Comparison of ENCODE assay signal across 22 cellular contexts in genomic region chrX:124393659-124394058, GRCh38. TPM values are rescaled to one million over a fixed set of nuclear protein-coding genes. Genes with fewer than 3 reads are reported as not detected.
DNase-seq lines count a peak whose midpoint lies in the region; ATAC-seq and TF ChIP-seq lines count a peak whose summit lies in the region.
"Had no signal": no experiment of that assay in that cellular context is flagged by ENCODE, and none has a peak within 500 bp of the region (broad histone marks: within the 10 kb centered on the region; RNA-seq: fewer than 3 reads in every experiment).

No MANE protein-coding gene starts in this region.

- POLR2A ChIA-PET in activated CD8-positive, alpha-beta T cell treated with anti-CD3 and anti-CD28 coated beads for 36 hours (lab: Charles Lee), result interaction anchor here (0.8 to 0.9 kb wide), 2 partner anchors 46 to 57 kb away, joined by 3 read pairs; no protein-coding TSS in a partner anchor
- POLR2A ChIA-PET in activated CD8-positive, alpha-beta T cell treated with anti-CD3 and anti-CD28 coated beads, Interleukin-2, amount 10 ng/mL, durations not matched to agents 7 days and 5 days (lab: Charles Lee), result no interaction called here

- no peaks in the 10 kb centered on the region for H3K9me3 Mint-ChIP-seq in activated CD8-positive, alpha-beta T cell treated with anti-CD3 and anti-CD28 coated beads for 36 hours
- H3K9me3 Mint-ChIP-seq in activated CD8-positive, alpha-beta T cell treated with anti-CD3 and anti-CD28 coated beads, Interleukin-2, amount 10 ng/mL, durations not matched to agents 7 days and 5 days (ENCODE audit: insufficient read depth), result no peaks in the 10 kb centered on the region
- no peaks in the 10 kb centered on the region for H3K9me3 Mint-ChIP-seq in T-helper 2 cell treated with Interferon-gamma antibody and Interleukin-4, amounts not matched to agents 5 μg/mL and 100 μg/mL, for 36 hours
- peaks cover 3% of the 10 kb centered on the region for H3K9me3 Mint-ChIP-seq in glutamatergic neuron (ENCODE audit: unreplicated experiment)
- H3K9me3 Mint-ChIP-seq: IgD-negative memory B cell had no signal

- H3K27me3 Mint-ChIP-seq in activated CD8-positive, alpha-beta T cell treated with anti-CD3 and anti-CD28 coated beads for 36 hours, result no peaks in the 10 kb centered on the region
- H3K27me3 Mint-ChIP-seq in activated CD8-positive, alpha-beta T cell treated with anti-CD3 and anti-CD28 coated beads, Interleukin-2, amount 10 ng/mL, durations not matched to agents 7 days and 5 days (ENCODE audit: low read depth), result no peaks in the 10 kb centered on the region
- H3K27me3 Mint-ChIP-seq in T-helper 2 cell treated with Interferon-gamma antibody and Interleukin-4, amounts not matched to agents 5 μg/mL and 100 μg/mL, for 36 hours (ENCODE audit: low read depth), result no peaks in the 10 kb centered on the region
- no peaks in the 10 kb centered on the region for H3K27me3 Mint-ChIP-seq in glutamatergic neuron (ENCODE audit: unreplicated experiment)

- ATAC-seq in activated CD8-positive, alpha-beta T cell treated with anti-CD3 and anti-CD28 coated beads for 36 hours, result peak; percentile 64
- no peak for ATAC-seq in activated CD8-positive, alpha-beta T cell treated with anti-CD3 and anti-CD28 coated beads, Interleukin-2, amount 10 ng/mL, durations not matched to agents 7 days and 5 days
- peak; percentile 43 for ATAC-seq in stimulated activated naive CD8-positive, alpha-beta T cell treated with anti-CD3 and anti-CD28 coated beads, Interleukin-15, Interleukin-2, amounts not matched to agents 100 U/mL and 50 U/mL, for 24 hours
- ATAC-seq: Right ventricle myocardium inferior had no signal

- H3K27ac Mint-ChIP-seq in activated CD8-positive, alpha-beta T cell treated with anti-CD3 and anti-CD28 coated beads for 36 hours, result peak overlapping the region; percentile 44
- no peak overlapping the region for H3K27ac Mint-ChIP-seq in activated CD8-positive, alpha-beta T cell treated with anti-CD3 and anti-CD28 coated beads, Interleukin-2, amount 10 ng/mL, durations not matched to agents 7 days and 5 days
- peak overlapping the region; percentile 3 for H3K27ac Mint-ChIP-seq in T-helper 2 cell treated with Interferon-gamma antibody and Interleukin-4, amounts not matched to agents 5 μg/mL and 100 μg/mL, for 36 hours
- H3K27ac Mint-ChIP-seq in glutamatergic neuron (ENCODE audit: unreplicated experiment), result no peak overlapping the region
- H3K27ac Mint-ChIP-seq: B cell, IgD-negative memory B cell had no signal

- H3K27ac ChIP-seq in HL-60 (replicated peaks), result peak overlapping the region; percentile 68
- H3K27ac ChIP-seq: SJSA1 had no signal

- H3K4me3 Mint-ChIP-seq in activated CD8-positive, alpha-beta T cell treated with anti-CD3 and anti-CD28 coated beads for 36 hours, result no peak overlapping the region
- no peak overlapping the region for H3K4me3 Mint-ChIP-seq in activated CD8-positive, alpha-beta T cell treated with anti-CD3 and anti-CD28 coated beads, Interleukin-2, amount 10 ng/mL, durations not matched to agents 7 days and 5 days
- H3K4me3 Mint-ChIP-seq in T-helper 2 cell treated with Interferon-gamma antibody and Interleukin-4, amounts not matched to agents 5 μg/mL and 100 μg/mL, for 36 hours, result no peak overlapping the region
- no peak overlapping the region for H3K4me3 Mint-ChIP-seq in glutamatergic neuron (ENCODE audit: unreplicated experiment)
- H3K4me3 Mint-ChIP-seq: B cell, CD14-positive monocyte had no signal

- no peak overlapping the region for H3K4me3 ChIP-seq in HL-60 (replicated peaks; ENCODE audit: insufficient read depth, low read length)
- H3K4me3 ChIP-seq: SJSA1 had no signal

- no peak for DNase-seq in activated CD8-positive, alpha-beta T cell treated with anti-CD3 and anti-CD28 coated beads for 36 hours
- no peak for DNase-seq in activated CD8-positive, alpha-beta T cell treated with anti-CD3 and anti-CD28 coated beads, Interleukin-2, amount 10 ng/mL, durations not matched to agents 7 days and 5 days
- DNase-seq in HL-60 (ENCODE audit: low read depth in 1 of 2, low spot score in 1 of 2) (no peak), glutamatergic neuron (no peak), AG20443 (ENCODE audit: low spot score) (no peak)
- DNase-seq in T-helper 2 cell treated with Interferon-gamma antibody and Interleukin-4, amounts not matched to agents 5 μg/mL and 100 μg/mL, for 36 hours (ENCODE audit: low spot score), result no peak
- no peak for DNase-seq in stimulated activated naive CD8-positive, alpha-beta T cell treated with anti-CD3 and anti-CD28 coated beads, Interleukin-15, Interleukin-2, amounts not matched to agents 100 U/mL and 50 U/mL, for 24 hours
- DNase-seq: DMS53, EL, GOT3, HCEC 1CT, Karpas-422, NCI-H1694 treated with DMSO at 0.1 percent for 48 hours, NCI-H2081 treated with DMSO at 0.1 percent for 48 hours, NCI-H446, NCI-H526 had no signal

- peaks cover 45% of the 10 kb centered on the region for H3K4me1 Mint-ChIP-seq in activated CD8-positive, alpha-beta T cell treated with anti-CD3 and anti-CD28 coated beads for 36 hours (ENCODE audit: low read depth)
- peaks cover 24% of the 10 kb centered on the region for H3K4me1 Mint-ChIP-seq in activated CD8-positive, alpha-beta T cell treated with anti-CD3 and anti-CD28 coated beads, Interleukin-2, amount 10 ng/mL, durations not matched to agents 7 days and 5 days (ENCODE audit: low read depth)
- H3K4me1 Mint-ChIP-seq in T-helper 2 cell treated with Interferon-gamma antibody and Interleukin-4, amounts not matched to agents 5 μg/mL and 100 μg/mL, for 36 hours (ENCODE audit: low read depth), result peaks cover 22% of the 10 kb centered on the region
- no peaks in the 10 kb centered on the region for H3K4me1 Mint-ChIP-seq in glutamatergic neuron (ENCODE audit: low read depth, unreplicated experiment)

- no peaks in the 10 kb centered on the region for H3K27me3 ChIP-seq in HL-60 (ENCODE audit: insufficient read depth, poor library complexity, severe bottlenecking)
- H3K27me3 ChIP-seq: SJSA1 had no signal

- intact Hi-C loops in activated CD8-positive, alpha-beta T cell treated with anti-CD3 and anti-CD28 coated beads for 36 hours (cut with micrococcal nuclease), result no loop called here

- no peak for TF ChIP-seq CTCF in activated CD8-positive, alpha-beta T cell treated with anti-CD3 and anti-CD28 coated beads for 36 hours (IDR thresholded peaks at IDR 0.05)
- TF ChIP-seq CTCF in HL-60 (IDR thresholded peaks at IDR 0.05; ENCODE audit: insufficient read depth, low read length), result no peak
- TF ChIP-seq CTCF in glutamatergic neuron (IDR thresholded peaks at IDR 0.05; ENCODE audit: partially characterized antibody, unreplicated experiment), result no peak

- H3K36me3 Mint-ChIP-seq in activated CD8-positive, alpha-beta T cell treated with anti-CD3 and anti-CD28 coated beads for 36 hours (ENCODE audit: low read depth), result peaks cover 5% of the 10 kb centered on the region
- H3K36me3 Mint-ChIP-seq in activated CD8-positive, alpha-beta T cell treated with anti-CD3 and anti-CD28 coated beads, Interleukin-2, amount 10 ng/mL, durations not matched to agents 7 days and 5 days (ENCODE audit: low read depth), result peaks cover 5% of the 10 kb centered on the region
- H3K36me3 Mint-ChIP-seq in T-helper 2 cell treated with Interferon-gamma antibody and Interleukin-4, amounts not matched to agents 5 μg/mL and 100 μg/mL, for 36 hours (ENCODE audit: low read depth), result peaks cover 12% of the 10 kb centered on the region
- no peaks in the 10 kb centered on the region for H3K36me3 Mint-ChIP-seq in glutamatergic neuron (ENCODE audit: unreplicated experiment)
- H3K36me3 Mint-ChIP-seq: CD14-positive monocyte, IgD-negative memory B cell had no signal

- CTCF ChIA-PET in activated CD8-positive, alpha-beta T cell treated with anti-CD3 and anti-CD28 coated beads for 36 hours (lab: Charles Lee), result interaction anchor here (0.7 to 1.6 kb wide), 2 partner anchors 13 to 183 kb away, joined by 3 to 10 read pairs; no protein-coding TSS in a partner anchor
- CTCF ChIA-PET in activated CD8-positive, alpha-beta T cell treated with anti-CD3 and anti-CD28 coated beads, Interleukin-2, amount 10 ng/mL, durations not matched to agents 7 days and 5 days (lab: Charles Lee), result interaction anchor here (0.7 to 1.4 kb wide), 5 partner anchors 14 to 962 kb away, joined by 3 read pairs; no protein-coding TSS in a partner anchor

RNA-seq across cellular contexts. Expression of gene SH2D1A, which starts 47.3 kb away (rescaled TPM):
- 10 to 100 TPM; 40.9 to 43.2 TPM for total RNA-seq in activated CD8-positive, alpha-beta T cell treated with anti-CD3 and anti-CD28 coated beads for 36 hours
- total RNA-seq in activated CD8-positive, alpha-beta T cell treated with anti-CD3 and anti-CD28 coated beads, Interleukin-2, amount 10 ng/mL, durations not matched to agents 7 days and 5 days, result 10 to 100 TPM; 42.0 to 42.1 TPM
- not detected for total RNA-seq in glutamatergic neuron (ENCODE audit: unreplicated experiment)
- total RNA-seq: B cell, MCF 10A, Right ventricle myocardium inferior, SJSA1 had no signal

Comparison
In these comparisons a context has a peak if more than half of its experiments do, and no peak if none do; other contexts are left out.
1. H3K27ac Mint-ChIP-seq: peak in activated CD8-positive, alpha-beta T cell treated with anti-CD3 and anti-CD28 coated beads for 36 hours (single experiment) and T-helper 2 cell treated with Interferon-gamma antibody and Interleukin-4, amounts not matched to agents 5 μg/mL and 100 μg/mL, for 36 hours (single experiment); none in activated CD8-positive, alpha-beta T cell treated with anti-CD3 and anti-CD28 coated beads, Interleukin-2, amount 10 ng/mL, durations not matched to agents 7 days and 5 days (single experiment) and glutamatergic neuron (single experiment).
2. RNA of gene SH2D1A, which starts 47.3 kb away (total RNA-seq): 40.9 to 43.2 TPM in activated CD8-positive, alpha-beta T cell treated with anti-CD3 and anti-CD28 coated beads for 36 hours and 42.0 to 42.1 TPM in activated CD8-positive, alpha-beta T cell treated with anti-CD3 and anti-CD28 coated beads, Interleukin-2, amount 10 ng/mL, durations not matched to agents 7 days and 5 days; not detected in glutamatergic neuron (single experiment); every median in the first group is over 10 times any median in the second.